In genomic region chr6:72836971-72837370, GRCh38 we compare ENCODE assay signal across 34 cellular contexts.
"Had no signal": no experiment of that assay in that cellular context is flagged by ENCODE, and none has a peak within 500 bp of the region (broad histone marks: within the 10 kb centered on the region; RNA-seq: fewer than 3 reads in every experiment).

No MANE protein-coding gene starts in this region.

- H3K9me3 ChIP-seq: MG63 had no signal

- H3K4me3 ChIP-seq: MG63 had no signal

- H3K27me3 ChIP-seq: MG63 had no signal

- H3K36me3 ChIP-seq: MG63 had no signal

- DNase-seq: Karpas-422, Kasumi-1, MG63, MM.1S, MV-4-11, NCI-H1048, NCI-H1092, NCI-H1092 treated with DMSO at 0.1 percent for 48 hours, NCI-H1105, NCI-H1105 treated with DMSO at 0.1 percent for 48 hours, NCI-H1417, NCI-H1417 treated with DMSO at 0.1 percent for 48 hours, NCI-H1436, NCI-H1436 treated with DMSO at 0.1 percent for 48 hours, NCI-H146, NCI-H1694, NCI-H1694 treated with DMSO at 0.1 percent for 48 hours, NCI-H187, NCI-H187 treated with DMSO at 0.1 percent for 48 hours, NCI-H1930, NCI-H2029, NCI-H2029 treated with DMSO at 0.1 percent for 48 hours, NCI-H2081, NCI-H2081 treated with DMSO at 0.1 percent for 48 hours, NCI-H2107, NCI-H2171, NCI-H2171 treated with DMSO at 0.1 percent for 48 hours, NCI-H2227 treated with DMSO at 0.1 percent for 48 hours, NCI-H226, NCI-H345, NCI-H446, NCI-H446 treated with DMSO at 0.1 percent for 48 hours, NCI-H510A, NCI-H510A treated with DMSO at 0.1 percent for 48 hours had no signal
